ENCODE assay signal across 8 cellular contexts in the genomic region with DNA sequence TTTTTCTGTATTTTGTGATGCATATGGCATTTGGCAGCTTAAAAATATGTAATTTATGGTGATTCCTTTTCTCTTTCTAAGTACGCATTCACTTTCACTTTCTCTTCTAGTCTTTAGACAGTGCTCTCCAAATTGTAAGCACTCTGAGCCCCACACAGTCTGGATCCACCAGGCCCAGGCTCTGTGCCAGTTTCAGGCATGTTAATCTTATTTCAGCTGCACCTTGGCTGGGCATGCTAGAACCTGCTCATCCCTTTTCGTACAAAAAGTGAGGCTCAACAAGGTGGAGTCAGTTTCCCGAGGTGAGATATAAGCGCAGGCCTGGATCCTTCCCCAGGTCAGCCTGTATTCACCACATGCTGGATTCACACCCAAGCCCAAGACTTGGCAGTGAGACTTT.
DNase-seq lines count a peak whose midpoint lies in the region.

No MANE protein-coding gene starts in this region.

- peaks cover 0 to 4% of the 10 kb centered on the region in 2 donors for H3K4me1 ChIP-seq in esophagus (ENCODE audit: control insufficient read depth in 2 of 2, insufficient read depth in 2 of 2, low read length in 1 of 2)

- no peaks in the 10 kb centered on the region for H3K27me3 ChIP-seq in esophagus (ENCODE audit: control insufficient read depth in 1 of 2, insufficient read depth in 2 of 2, low read length in 2 of 2)

- 33 to 37% methylated on average over 4 of the region's 4 CpGs for WGBS in esophagus, 2 donors

- peak overlapping the region; percentile 19 to 52 for H3K27ac ChIP-seq in esophagus (ENCODE audit: low read depth in 2 of 2, low read length in 1 of 2)

- DNase-seq in D341Med (ENCODE audit: low spot score) (peak; percentile 33), HCEC 1CT (peak; percentile 53), NCI-H774 (lab: John Stamatoyannopoulos, UW) (peak; percentile 53), C1 segment of cervical spinal cord (lab: John Stamatoyannopoulos, UW) (no peak), SKM-1 treated with dmso at 0.1 percent for 144 hours (lab: John Stamatoyannopoulos, UW; ENCODE audit: unreplicated experiment) (no peak), ecto neural progenitor cell (ENCODE audit: low spot score) (no peak)
- peak; percentile 28 for DNase-seq in stimulated activated CD8-positive, alpha-beta memory T cell treated with anti-CD3 and anti-CD28 coated beads, Interleukin-4, amount 100 ng/mL, for 48 hours

- peak overlapping the region in 1 of 2 donors; percentile 13 for H3K4me3 ChIP-seq in esophagus (ENCODE audit: low read depth in 1 of 2, low read length in 2 of 2)

- no peaks in the 10 kb centered on the region for H3K9me3 ChIP-seq in esophagus (ENCODE audit: control insufficient read depth in 2 of 2, insufficient read depth in 1 of 2, low read depth in 1 of 2, low read length in 1 of 2)

- H3K36me3 ChIP-seq in esophagus (ENCODE audit: control insufficient read depth in 2 of 2, insufficient read depth in 2 of 2, low read length in 1 of 2): no peaks in the 10 kb centered on the region

Comparison
In these comparisons a context has a peak if more than half of its experiments do, and no peak if none do; other contexts are left out.
1. DNase-seq: peak in D341Med (single experiment), HCEC 1CT (single experiment), NCI-H774 (single experiment) and stimulated activated CD8-positive, alpha-beta memory T cell treated with anti-CD3 and anti-CD28 coated beads, Interleukin-4, amount 100 ng/mL, for 48 hours (single experiment); none in C1 segment of cervical spinal cord (0 of 14), SKM-1 treated with dmso at 0.1 percent for 144 hours (single experiment) and ecto neural progenitor cell (single experiment).